ENCODE assay signal across 1 cellular context in the genomic region with DNA sequence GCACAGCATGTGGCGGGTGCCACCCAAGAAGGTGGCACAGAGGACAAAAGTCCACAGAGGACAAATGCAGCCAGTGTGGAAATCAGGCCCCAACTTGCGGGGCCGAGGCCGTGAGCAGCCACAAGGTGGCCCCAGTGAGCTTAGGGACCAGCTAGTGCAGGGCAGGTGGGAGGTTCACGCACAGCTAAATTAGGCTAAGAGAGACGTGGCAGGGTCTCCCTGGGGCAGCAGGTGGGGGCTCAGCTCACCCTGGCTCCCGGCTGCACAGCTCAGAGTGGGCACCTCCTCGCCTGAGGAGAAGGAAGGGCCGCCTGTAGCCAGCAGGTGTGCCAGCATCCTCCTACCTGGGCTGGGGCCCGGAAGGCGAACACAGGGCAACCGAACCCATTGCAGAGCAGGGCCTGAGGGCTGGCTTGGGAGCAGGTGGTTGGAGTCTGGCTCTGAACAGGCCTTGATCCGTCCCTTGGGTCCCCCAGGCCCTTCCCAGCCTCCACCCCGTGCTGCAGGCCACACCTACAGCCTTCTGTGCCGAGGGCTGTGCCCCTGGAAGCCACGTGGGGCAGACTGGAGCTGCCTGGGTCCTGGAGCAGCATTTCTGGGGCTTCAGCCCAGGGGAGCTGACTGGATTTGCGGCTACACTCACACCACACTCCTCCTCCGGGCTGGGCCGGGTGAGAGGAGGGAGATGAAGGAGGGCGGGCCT.
TF ChIP-seq lines count a peak whose summit lies in the region.

No MANE protein-coding gene starts in this region.

TF ChIP-seq in GM12878, 131 proteins besides CTCF, POLR2A, EP300 and RAD21 (continued from another document):
- 0 out of 2 replicates have a peak, but pooled peaks have one; percentile 26 for TF ChIP-seq YY1 (IDR thresholded peaks at IDR 0.05; ENCODE audit: low read depth, low read length)
- TF ChIP-seq, protein P1, sequence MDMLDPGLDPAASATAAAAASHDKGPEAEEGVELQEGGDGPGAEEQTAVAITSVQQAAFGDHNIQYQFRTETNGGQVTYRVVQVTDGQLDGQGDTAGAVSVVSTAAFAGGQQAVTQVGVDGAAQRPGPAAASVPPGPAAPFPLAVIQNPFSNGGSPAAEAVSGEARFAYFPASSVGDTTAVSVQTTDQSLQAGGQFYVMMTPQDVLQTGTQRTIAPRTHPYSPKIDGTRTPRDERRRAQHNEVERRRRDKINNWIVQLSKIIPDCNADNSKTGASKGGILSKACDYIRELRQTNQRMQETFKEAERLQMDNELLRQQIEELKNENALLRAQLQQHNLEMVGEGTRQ (IDR thresholded peaks at IDR 0.05; ENCODE audit: borderline replicate concordance, low read depth, low read length) = no peak; the same call in 1 of the 2 replicates
- no peak for TF ChIP-seq SIX5 (IDR thresholded peaks at IDR 0.05; ENCODE audit: low read depth, low read length, severe bottlenecking)
- no peak for TF ChIP-seq CHD2 (IDR thresholded peaks at IDR 0.05; ENCODE audit: borderline replicate concordance, low read depth, low read length)
- TF ChIP-seq SUPT20H (IDR thresholded peaks at IDR 0.05; ENCODE audit: borderline replicate concordance, control insufficient read depth, low read depth, low read length) = no peak
- TF ChIP-seq USF1 (IDR thresholded peaks at IDR 0.05; ENCODE audit: borderline replicate concordance, extremely low read length, insufficient read depth, low read depth, low read length) = peak; percentile 56
- no peak for TF ChIP-seq TBL1XR1 (IDR thresholded peaks at IDR 0.05; ENCODE audit: low read depth, low read length)
- TF ChIP-seq NFXL1 (IDR thresholded peaks at IDR 0.05; ENCODE audit: borderline replicate concordance) = no peak
- TF ChIP-seq SREBF2 (IDR thresholded peaks at IDR 0.05; ENCODE audit: low read length) = no peak
- no peak for TF ChIP-seq ATF2 (IDR thresholded peaks at IDR 0.05; ENCODE audit: low read length)
- TF ChIP-seq SMC3 (IDR thresholded peaks at IDR 0.05; ENCODE audit: borderline replicate concordance, low read length) = peak; percentile 78
- TF ChIP-seq EZH2 (IDR thresholded peaks at IDR 0.05; ENCODE audit: borderline replicate concordance, control insufficient read depth, low read depth, low read length) = no peak
- TF ChIP-seq CBX5 (IDR thresholded peaks at IDR 0.05; ENCODE audit: low read depth) = no peak
- TF ChIP-seq SREBF1 (IDR thresholded peaks at IDR 0.05; ENCODE audit: low read length) = no peak
- TF ChIP-seq ZBED1 (IDR thresholded peaks at IDR 0.05; ENCODE audit: borderline replicate concordance) = no peak
- TF ChIP-seq YBX1 (IDR thresholded peaks at IDR 0.05) = no peak
- TF ChIP-seq SPI1 (IDR thresholded peaks at IDR 0.05; ENCODE audit: borderline replicate concordance, insufficient read depth, low read depth, low read length) = no peak
- no peak for TF ChIP-seq RB1 (IDR thresholded peaks at IDR 0.05; ENCODE audit: borderline replicate concordance)
- TF ChIP-seq PML (IDR thresholded peaks at IDR 0.05; ENCODE audit: low read length) = no peak
- peak; percentile 26; the same call in 1 of the 2 replicates for TF ChIP-seq HCFC1 (IDR thresholded peaks at IDR 0.05; ENCODE audit: low read length)
- TF ChIP-seq, protein P2, sequence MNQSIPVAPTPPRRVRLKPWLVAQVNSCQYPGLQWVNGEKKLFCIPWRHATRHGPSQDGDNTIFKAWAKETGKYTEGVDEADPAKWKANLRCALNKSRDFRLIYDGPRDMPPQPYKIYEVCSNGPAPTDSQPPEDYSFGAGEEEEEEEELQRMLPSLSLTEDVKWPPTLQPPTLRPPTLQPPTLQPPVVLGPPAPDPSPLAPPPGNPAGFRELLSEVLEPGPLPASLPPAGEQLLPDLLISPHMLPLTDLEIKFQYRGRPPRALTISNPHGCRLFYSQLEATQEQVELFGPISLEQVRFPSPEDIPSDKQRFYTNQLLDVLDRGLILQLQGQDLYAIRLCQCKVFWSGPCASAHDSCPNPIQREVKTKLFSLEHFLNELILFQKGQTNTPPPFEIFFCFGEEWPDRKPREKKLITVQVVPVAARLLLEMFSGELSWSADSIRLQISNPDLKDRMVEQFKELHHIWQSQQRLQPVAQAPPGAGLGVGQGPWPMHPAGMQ (IDR thresholded peaks at IDR 0.05; ENCODE audit: borderline replicate concordance) = no peak
- no peak for TF ChIP-seq HDAC2 (IDR thresholded peaks at IDR 0.05)
- TF ChIP-seq BCL11A (IDR thresholded peaks at IDR 0.05; ENCODE audit: low read depth, low read length) = no peak
- TF ChIP-seq POLR2AphosphoS2 (IDR thresholded peaks at IDR 0.05; ENCODE audit: low read depth, low read length) = no peak
- TF ChIP-seq CHD1 (IDR thresholded peaks at IDR 0.05; ENCODE audit: low read depth, low read length) = no peak
- TF ChIP-seq RELA (IDR thresholded peaks at IDR 0.05; ENCODE audit: borderline replicate concordance, partially characterized antibody) = peak; percentile 12
- no peak for TF ChIP-seq ZNF207 (IDR thresholded peaks at IDR 0.05; ENCODE audit: borderline replicate concordance)
- TF ChIP-seq ZNF24 (IDR thresholded peaks at IDR 0.05) = no peak
- TF ChIP-seq LARP7 (IDR thresholded peaks at IDR 0.05) = peak; percentile 49; the same call in 1 of the 2 replicates
- no peak for TF ChIP-seq CBFB (IDR thresholded peaks at IDR 0.05; ENCODE audit: low read depth)
- no peak for TF ChIP-seq BRCA1 (IDR thresholded peaks at IDR 0.05; ENCODE audit: low read depth, low read length)
- TF ChIP-seq SUZ12 (IDR thresholded peaks at IDR 0.05; ENCODE audit: unreplicated experiment) = no peak
- no peak for TF ChIP-seq EED (IDR thresholded peaks at IDR 0.05; ENCODE audit: low read depth)
- 0 out of 2 replicates have a peak, but pooled peaks have one; percentile 41 for TF ChIP-seq IRF4 (IDR thresholded peaks at IDR 0.05; ENCODE audit: low read depth, low read length)
- TF ChIP-seq POU2F2 (IDR thresholded peaks at IDR 0.05; ENCODE audit: borderline replicate concordance, low read depth, low read length) = no peak
- no peak for TF ChIP-seq ELK1 (IDR thresholded peaks at IDR 0.05; ENCODE audit: low read depth, low read length)
- TF ChIP-seq BHLHE40 (IDR thresholded peaks at IDR 0.05; ENCODE audit: borderline replicate concordance in 1 of 2, low read depth in 2 of 2, low read length in 1 of 2) = 0 out of 4 replicates have a peak, but pooled peaks of 1 of the 2 experiments have one; percentile 13
- peak; percentile 76; the same call in 1 of the 2 replicates for TF ChIP-seq SMARCA5 (IDR thresholded peaks at IDR 0.05)
- no peak for TF ChIP-seq E2F4 (IDR thresholded peaks at IDR 0.05; ENCODE audit: low read depth, low read length)
- no peak for TF ChIP-seq FOS (IDR thresholded peaks at IDR 0.05; ENCODE audit: borderline replicate concordance, extremely low read depth, insufficient read length)
- TF ChIP-seq MEF2B (IDR thresholded peaks at IDR 0.05; ENCODE audit: partially characterized antibody, poor library complexity, severe bottlenecking) = peak; percentile 43
- no peak for TF ChIP-seq RBBP5 (conservative IDR thresholded peaks at IDR 0.05)
- 0 out of 2 replicates have a peak, but pooled peaks have one; percentile 49 for TF ChIP-seq NBN (IDR thresholded peaks at IDR 0.05)
- TF ChIP-seq TCF12 (IDR thresholded peaks at IDR 0.05; ENCODE audit: low read depth, low read length) = peak; percentile 55; the same call in 1 of the 2 replicates
- TF ChIP-seq RUNX3 (IDR thresholded peaks at IDR 0.05; ENCODE audit: low read length) = no peak
- peak; percentile 52 for TF ChIP-seq DPF2 (IDR thresholded peaks at IDR 0.05)
TF ChIP-seq in GM12878: peak in this region for 15.
